Comparison of ENCODE assay signal across 16 cellular contexts in genomic region chr12:2649201-2650030, GRCh38.
"Had no signal": no experiment of that assay in that cellular context is flagged by ENCODE, and none has a peak within 500 bp of the region (broad histone marks: within the 10 kb centered on the region; RNA-seq: fewer than 3 reads in every experiment).

No MANE protein-coding gene starts in this region.

- H3K4me3 ChIP-seq: dorsolateral prefrontal cortex, heart left ventricle, right lobe of liver, suprapubic skin had no signal

- ATAC-seq: activated CD4-positive, CD25-positive, alpha-beta regulatory T cell treated with anti-CD3 and anti-CD28 coated beads, Interleukin-2, amount 50 U/mL, for 24 hours; heart left ventricle; left ventricle myocardium superior; stimulated activated naive CD8-positive, alpha-beta T cell treated with anti-CD3 and anti-CD28 coated beads, Interleukin-15, Interleukin-2, amounts not matched to agents 100 U/mL and 50 U/mL, for 24 hours had no signal

- H3K36me3 Mint-ChIP-seq: activated naive CD4-positive, alpha-beta T cell treated with anti-CD3 and anti-CD28 coated beads, Interleukin-2, amount 50 U/mL, for 24 hours had no signal

- H3K27ac Mint-ChIP-seq: activated naive CD4-positive, alpha-beta T cell treated with anti-CD3 and anti-CD28 coated beads, Interleukin-2, amount 50 U/mL, for 24 hours; activated T-helper 2 cell treated with anti-CD3 and anti-CD28 coated beads, Interferon-gamma antibody, Interleukin-2, Interleukin-4, amounts not matched to agents 10 μg/mL and 5 μg/mL and 100 μg/mL, durations not matched to agents 14 hours and 24 hours and 36 hours; type B pancreatic cell had no signal

- H3K27me3 ChIP-seq: dorsolateral prefrontal cortex, right lobe of liver, suprapubic skin had no signal

- H3K27ac ChIP-seq: brain microvascular endothelial cell, neutrophil, right lobe of liver, suprapubic skin had no signal

- H3K4me1 Mint-ChIP-seq: activated naive CD4-positive, alpha-beta T cell treated with anti-CD3 and anti-CD28 coated beads, Interleukin-2, amount 50 U/mL, for 24 hours had no signal

- DNase-seq: amniotic stem cell; brain microvascular endothelial cell; foreskin melanocyte; heart left ventricle; left ventricle myocardium superior; mesendoderm; right lobe of liver; stimulated activated CD4-positive, alpha-beta T cell treated with anti-CD3 and anti-CD28 coated beads, Interleukin-2, amount 100 ng/mL, for 24 hours; stimulated activated naive CD8-positive, alpha-beta T cell treated with anti-CD3 and anti-CD28 coated beads, Interleukin-15, Interleukin-2, amounts not matched to agents 100 U/mL and 50 U/mL, for 24 hours had no signal

- H3K9me3 Mint-ChIP-seq: activated naive CD4-positive, alpha-beta T cell treated with anti-CD3 and anti-CD28 coated beads, Interleukin-2, amount 50 U/mL, for 24 hours; activated T-helper 2 cell treated with anti-CD3 and anti-CD28 coated beads, Interferon-gamma antibody, Interleukin-2, Interleukin-4, amounts not matched to agents 10 μg/mL and 5 μg/mL and 100 μg/mL, durations not matched to agents 14 hours and 24 hours and 36 hours; type B pancreatic cell had no signal

- H3K36me3 ChIP-seq: brain microvascular endothelial cell, neutrophil, right lobe of liver, suprapubic skin had no signal

- H3K9me3 ChIP-seq: heart left ventricle, neutrophil, right lobe of liver, suprapubic skin had no signal

- H3K4me1 ChIP-seq: right lobe of liver, suprapubic skin had no signal

- H3K4me3 Mint-ChIP-seq: activated naive CD4-positive, alpha-beta T cell treated with anti-CD3 and anti-CD28 coated beads, Interleukin-2, amount 50 U/mL, for 24 hours; type B pancreatic cell had no signal
